ENCODE assay signal across 24 cellular contexts in genomic region chr2:96323849-96324248, GRCh38. TPM values are rescaled to one million over a fixed set of nuclear protein-coding genes. Genes with fewer than 3 reads are reported as not detected.
A peak's percentile ranks its signal among the peaks of the same experiment; 100 is the strongest.
DNase-seq lines count a peak whose midpoint lies in the region; ATAC-seq, FAIRE-seq and TF ChIP-seq lines count a peak whose summit lies in the region.
"Had no signal": no experiment of that assay in that cellular context is flagged by ENCODE, and none has a peak within 500 bp of the region (broad histone marks: within the 10 kb centered on the region; RNA-seq: fewer than 3 reads in every experiment).

No MANE protein-coding gene starts in this region.

- POLR2A ChIA-PET in MCF 10A (lab: Yijun Ruan, JAX) (interaction anchor here (2.2 kb wide), 1 partner anchor 18 kb away, joined by 9 read pairs; the partner anchor contains the start of gene SNRNP200), K562 (lab: Yijun Ruan, JAX) (interaction anchor here (0.6 to 3.9 kb wide), 3 partner anchors 8 to 38 kb away, joined by 3 to 32 read pairs (median 8); partner anchors contain the start of gene NCAPH)

- no peak overlapping the region for H3K4me3 ChIP-seq in mammary epithelial cell (replicated peaks in 1 of 3; ENCODE audit: insufficient read depth in 1 of 3, low read depth in 2 of 3, low read length in 3 of 3)
- H3K4me3 ChIP-seq in OCI-LY3 (ENCODE audit: low read length) = no peak overlapping the region
- H3K4me3 ChIP-seq in K562 = no peak overlapping the region
- no peak overlapping the region for H3K4me3 ChIP-seq in H7 (ENCODE audit: insufficient read depth, low read depth, low read length)
- H3K4me3 ChIP-seq: GM23248, ovary, right lobe of liver, tibial artery had no signal

- dilution Hi-C loops in mammary epithelial cell (cut with HindIII; ENCODE audit: low sequenced_read_pairs) = no loop called here

- no peaks in the 10 kb centered on the region for H3K36me3 ChIP-seq in mammary epithelial cell (ENCODE audit: insufficient read depth, low read length)
- peaks cover 24% of the 10 kb centered on the region for H3K36me3 ChIP-seq in OCI-LY3 (replicated peaks; ENCODE audit: low read depth, low read length)
- peaks cover 19% of the 10 kb centered on the region; the same call in 2 of the 3 replicates for H3K36me3 ChIP-seq in K562 (ENCODE audit: control insufficient read depth, insufficient read depth, low read length)
- peaks cover 5% of the 10 kb centered on the region for H3K36me3 ChIP-seq in H7 (replicated peaks; ENCODE audit: control insufficient read depth, insufficient read depth, low read length)
- H3K36me3 ChIP-seq: ovary, right lobe of liver, tibial artery had no signal

- no peak overlapping the region for H3K27ac ChIP-seq in mammary epithelial cell (ENCODE audit: insufficient read depth, low read depth, low read length)
- no peak overlapping the region for H3K27ac ChIP-seq in OCI-LY3 (ENCODE audit: low read length)
- H3K27ac ChIP-seq in K562 (ENCODE audit: extremely low read depth, low read depth, low read length) = no peak overlapping the region
- H3K27ac ChIP-seq: GM23248, ovary, right lobe of liver, tibial artery, VCaP had no signal

- intact Hi-C loops in mammary epithelial cell (cut with micrococcal nuclease) = no loop called here
- intact Hi-C loops in MCF 10A (cut with micrococcal nuclease) = no loop called here
- intact Hi-C loops in K562 (cut with micrococcal nuclease) = no loop called here

- no peaks in the 10 kb centered on the region for H3K9me1 ChIP-seq in K562 (ENCODE audit: control insufficient read depth, insufficient read depth, low read length)

- no peak for DNase-seq in mammary epithelial cell
- no peak for DNase-seq in MCF 10A (ENCODE audit: unreplicated experiment)
- no peak for DNase-seq in K562 (ENCODE audit: extremely low read depth in 1 of 4, low spot score in 3 of 4)
- no peak for DNase-seq in stimulated activated effector memory CD8-positive, alpha-beta T cell treated with anti-CD3 and anti-CD28 coated beads, Interleukin-12 subunit alpha, Interleukin-12 subunit beta, amount 100 ng/mL, for 72 hours (ENCODE audit: low spot score in 2 of 2)
- no peak for DNase-seq in NCI-H2171 treated with DMSO at 0.1 percent for 48 hours (lab: John Stamatoyannopoulos, UW)
- no peak for DNase-seq in H7
- DNase-seq: activated naive CD4-positive, alpha-beta T cell treated with Interleukin-2 at 50 U/mL for 16 hours; DMS79 treated with DMSO at 0.1 percent for 48 hours; GM23248; heart left ventricle; left ventricle myocardium superior; NCI-H1048; NCI-H2029 treated with DMSO at 0.1 percent for 48 hours; NCI-H510A; ovary; right lobe of liver; stimulated activated CD4-positive, alpha-beta T cell treated with anti-CD3 and anti-CD28 coated beads, Interleukin-15, amount 100 ng/mL, for 24 hours; SW 1271; tibial artery had no signal

- H3K36me3 Mint-ChIP-seq in MCF 10A (ENCODE audit: insufficient read depth, unreplicated experiment) = no peaks in the 10 kb centered on the region
- H3K36me3 Mint-ChIP-seq in stimulated activated effector memory CD8-positive, alpha-beta T cell treated with anti-CD3 and anti-CD28 coated beads, Interleukin-12 subunit alpha, Interleukin-12 subunit beta, amount 100 ng/mL, for 72 hours = peaks cover 40% of the 10 kb centered on the region

- no peak for TF ChIP-seq RAD21 in K562 (CRISPR knock-in tag; conservative IDR thresholded peaks at IDR 0.05 in 1 of 2, IDR thresholded peaks at IDR 0.05 in 1 of 2)

- no peak for FAIRE-seq in K562 (lab: Jason Lieb, UNC)
- FAIRE-seq: colon, GM18507 had no signal

- H3K27ac Mint-ChIP-seq in MCF 10A (ENCODE audit: low read depth, unreplicated experiment) = no peak overlapping the region
- H3K27ac Mint-ChIP-seq in stimulated activated effector memory CD8-positive, alpha-beta T cell treated with anti-CD3 and anti-CD28 coated beads, Interleukin-12 subunit alpha, Interleukin-12 subunit beta, amount 100 ng/mL, for 72 hours = peak overlapping the region; percentile 95

- H3K9ac ChIP-seq in mammary epithelial cell (ENCODE audit: insufficient read depth, low read length) (no peak overlapping the region), OCI-LY3 (ENCODE audit: low read length) (no peak overlapping the region), K562 (ENCODE audit: insufficient read depth in 1 of 2, low read depth in 2 of 2, low read length in 2 of 2) (no peak overlapping the region)
- H3K9ac ChIP-seq: GM23248 had no signal

- ATAC-seq in K562 (no peak), GM21723 (IDR thresholded peaks at IDR 0.05; ENCODE audit: unreplicated experiment) (no peak)
- ATAC-seq in stimulated activated effector memory CD8-positive, alpha-beta T cell treated with anti-CD3 and anti-CD28 coated beads, Interleukin-12 subunit alpha, Interleukin-12 subunit beta, amount 100 ng/mL, for 72 hours = no peak
- ATAC-seq: heart left ventricle, left ventricle myocardium superior, right lobe of liver had no signal

- TF ChIP-seq CTCF in mammary epithelial cell (conservative IDR thresholded peaks at IDR 0.05 in 1 of 2, IDR thresholded peaks at IDR 0.05 in 1 of 2; ENCODE audit: extremely low read depth in 1 of 2, insufficient read depth in 1 of 2, low read depth in 1 of 2, low read length in 2 of 2) = no peak
- TF ChIP-seq CTCF in MCF 10A (IDR thresholded peaks at IDR 0.05; ENCODE audit: unreplicated experiment) = no peak
- TF ChIP-seq CTCF in OCI-LY3 (IDR thresholded peaks at IDR 0.05; ENCODE audit: low read depth, low read length) = no peak
- no peak for TF ChIP-seq CTCF in K562 (IDR thresholded peaks at IDR 0.05 in 2 of 3, conservative IDR thresholded peaks at IDR 0.05 in 1 of 3; ENCODE audit: insufficient read depth in 2 of 3, low read depth in 1 of 3, low read length in 3 of 3)

- TF ChIP-seq POLR2A in K562 (conservative IDR thresholded peaks at IDR 0.05) = peak; percentile 61

- H3K79me2 ChIP-seq in mammary epithelial cell (ENCODE audit: insufficient read depth, low read length) (no peaks in the 10 kb centered on the region), OCI-LY3 (ENCODE audit: low read length) (peaks cover 30% of the 10 kb centered on the region), K562 (ENCODE audit: control insufficient read depth, insufficient read depth, low read length) (peaks cover 19% of the 10 kb centered on the region; the same call in 2 of the 3 replicates)

- H3K9me3 ChIP-seq in mammary epithelial cell (replicated peaks; ENCODE audit: insufficient read depth, low read length) (no peaks in the 10 kb centered on the region), OCI-LY3 (ENCODE audit: insufficient read depth, low read length) (no peaks in the 10 kb centered on the region), K562 (replicated peaks; ENCODE audit: control insufficient read depth, insufficient read depth, low read depth, low read length) (no peaks in the 10 kb centered on the region)
- H3K9me3 ChIP-seq: heart left ventricle, ovary, right lobe of liver, tibial artery had no signal

- H3K4me1 ChIP-seq in mammary epithelial cell (ENCODE audit: insufficient read depth, low read length) (peaks cover 22% of the 10 kb centered on the region), OCI-LY3 (ENCODE audit: low read length) (peaks cover 42% of the 10 kb centered on the region), K562 (replicated peaks in 1 of 2; ENCODE audit: control insufficient read depth in 2 of 2, insufficient read depth in 2 of 2, low read length in 2 of 2) (peaks cover 14 to 36% of the 10 kb centered on the region in 2 experiments; a peak in 4 of 5 replicates)

- TF ChIP-seq EP300 in K562 (IDR thresholded peaks at IDR 0.05; ENCODE audit: low read length) = no peak

- in situ Hi-C loops in mammary epithelial cell (cut with MboI; ENCODE audit: low sequenced_read_pairs in 2 of 2) (loop anchor here in 1 of 2 donors (25.0 kb wide), 1 partner anchor 188 kb away; the partner anchor contains the start of gene NEURL3), K562 (cut with MboI) (no loop called here)

- H4K20me1 ChIP-seq in mammary epithelial cell (ENCODE audit: insufficient read depth, low read length) = no peaks in the 10 kb centered on the region
- peaks cover 4% of the 10 kb centered on the region; the same call in 1 of the 2 replicates for H4K20me1 ChIP-seq in OCI-LY3 (ENCODE audit: insufficient read depth, low read length)
- H4K20me1 ChIP-seq in K562 (replicated peaks; ENCODE audit: control insufficient read depth, insufficient read depth, low read length) = no peaks in the 10 kb centered on the region

- BruUV-seq in mammary epithelial cell (replicated peaks; lab: Mats Ljungman, UMichigan) (TSS peak; percentile 73), MCF 10A (replicated peaks; lab: Mats Ljungman, UMichigan) (no TSS peak), K562 (replicated peaks; lab: Mats Ljungman, UMichigan) (no TSS peak)

- H2AFZ ChIP-seq in mammary epithelial cell (ENCODE audit: low read depth, low read length) = no peak overlapping the region
- no peak overlapping the region for H2AFZ ChIP-seq in OCI-LY3 (ENCODE audit: low read depth, low read length)
- peak overlapping the region; percentile 81; the same call in 1 of the 2 replicates for H2AFZ ChIP-seq in K562 (ENCODE audit: low read depth, low read length)

- peaks cover 10% of the 10 kb centered on the region for H3K4me1 Mint-ChIP-seq in MCF 10A (ENCODE audit: insufficient read depth, unreplicated experiment)
- peaks cover 72% of the 10 kb centered on the region for H3K4me1 Mint-ChIP-seq in stimulated activated effector memory CD8-positive, alpha-beta T cell treated with anti-CD3 and anti-CD28 coated beads, Interleukin-12 subunit alpha, Interleukin-12 subunit beta, amount 100 ng/mL, for 72 hours

- H3K27me3 ChIP-seq in mammary epithelial cell (ENCODE audit: insufficient read depth, low read length) = peaks cover 10% of the 10 kb centered on the region
- H3K27me3 ChIP-seq in OCI-LY3 (ENCODE audit: low read depth, low read length) = peaks cover 21% of the 10 kb centered on the region
- no peaks in the 10 kb centered on the region for H3K27me3 ChIP-seq in K562 (ENCODE audit: control insufficient read depth in 2 of 2, insufficient read depth in 2 of 2, low read length in 2 of 2)
- H3K27me3 ChIP-seq in H7 (ENCODE audit: control insufficient read depth, insufficient read depth, low read length) = peaks cover 54% of the 10 kb centered on the region
- H3K27me3 ChIP-seq: ovary, right lobe of liver had no signal

- H3K27me3 Mint-ChIP-seq in MCF 10A (ENCODE audit: insufficient read depth, unreplicated experiment) = peaks cover 92% of the 10 kb centered on the region

- no peak overlapping the region for H3K4me3 Mint-ChIP-seq in MCF 10A (ENCODE audit: unreplicated experiment)
- peak overlapping the region; percentile 98 for H3K4me3 Mint-ChIP-seq in stimulated activated effector memory CD8-positive, alpha-beta T cell treated with anti-CD3 and anti-CD28 coated beads, Interleukin-12 subunit alpha, Interleukin-12 subunit beta, amount 100 ng/mL, for 72 hours

- H3K9me3 Mint-ChIP-seq in MCF 10A (ENCODE audit: unreplicated experiment) = no peaks in the 10 kb centered on the region
- H3K9me3 Mint-ChIP-seq in stimulated activated effector memory CD8-positive, alpha-beta T cell treated with anti-CD3 and anti-CD28 coated beads, Interleukin-12 subunit alpha, Interleukin-12 subunit beta, amount 100 ng/mL, for 72 hours = no peaks in the 10 kb centered on the region

- CTCF ChIA-PET in mammary epithelial cell (lab: Charles Lee; ENCODE audit: low non-redundant PET) (no interaction called here), MCF 10A (lab: Yijun Ruan, JAX) (interaction anchor here (0.6 to 1.6 kb wide), 3 partner anchors 88 to 240 kb away, joined by 3 to 8 read pairs (median 4); no protein-coding TSS in a partner anchor), K562 (lab: Yijun Ruan, JAX; ENCODE audit: low intra/inter-chr PET ratio) (no interaction called here)

- WGBS in mammary epithelial cell (ENCODE audit: low coverage, missing lambda C conversion rate) = 88% methylated on average over 1 of the region's 1 CpG
- 13% methylated on average over 1 of the region's 1 CpG for WGBS in K562 (ENCODE audit: insufficient coverage, low coverage, missing lambda C conversion rate)

- H3K4me2 ChIP-seq in mammary epithelial cell (ENCODE audit: insufficient read depth, low read depth, low read length) (no peak overlapping the region), OCI-LY3 (ENCODE audit: low read length) (peak overlapping the region; percentile 82), K562 (ENCODE audit: insufficient read depth, low read length) (no peak overlapping the region)

RNA-seq across cellular contexts. Expression of gene ITPRIPL1, which starts 1.3 kb away (rescaled TPM):
- total RNA-seq in mammary epithelial cell (1 to 10 TPM in 1 of 2 donors, under 1 TPM in 1; 0.28 to 1.3 TPM), MCF 10A (2022) (not detected in 2 replicates), K562 (2014; rRNA removed) (6.1 and 8.8 TPM in 2 replicates), K562 (2014; rRNA removed; fragmentation: Illumina TruSeq; extraction: Trizol) (5.9 and 6.4 TPM in 2 replicates), K562 (2015; rRNA removed; fragmentation: Illumina TruSeq; extraction: Trizol) (6.1 and 6.7 TPM in 2 replicates), K562 (2021) (8.9 and 9.0 TPM in 2 replicates)
- polyA plus RNA-seq in mammary epithelial cell (0.17 TPM), K562 (2011; rRNA removed) (0.23 and 5.2 TPM in 2 replicates), K562 (2014; fragmentation: Illumina TruSeq; extraction: Trizol) (6.4 and 8.1 TPM in 2 replicates), K562 (2014; fragmentation: Nextera tagmentation; extraction: Ambion mirVana) (1 to 10 TPM in 1 of 2 experiments, under 1 TPM in 1; 0.99 to 1.5 TPM), K562 (2014; rRNA removed) (5.8 and 6.5 TPM in 2 replicates)
- polyA minus RNA-seq in mammary epithelial cell = not detected
- 6.2 and 12.4 TPM in 2 replicates for total RNA-seq in K562 (2011; cell fraction: chromatin; rRNA removed; ENCODE audit: low replicate concordance)
- 10.3 and 12.5 TPM in 2 replicates for total RNA-seq in K562 (2011; cell fraction: nucleolus; rRNA removed)
- total RNA-seq in K562 (2011; cell fraction: nucleoplasm; rRNA removed) = 9.8 and 11.6 TPM in 2 replicates
- polyA plus RNA-seq in K562 (2011; cell fraction: cytosol; rRNA removed) = 0.35 and 9.2 TPM in 2 replicates
- polyA plus RNA-seq in K562 (2011; cell fraction: nucleus; rRNA removed) = 0.25 and 9.3 TPM in 2 replicates
- 3.2 and 5.3 TPM in 2 replicates for polyA plus RNA-seq in K562 (2012)
- 0.21 and 7.7 TPM in 2 replicates for polyA minus RNA-seq in K562 (2011; rRNA and poly(A)+ RNA removed)
- 4.9 TPM in 1 of 2 replicates, not detected in the other for polyA minus RNA-seq in K562 (2011; cell fraction: cytosol; rRNA and poly(A)+ RNA removed)
- 0.11 and 1.8 TPM in 2 replicates for polyA minus RNA-seq in K562 (2011; cell fraction: nucleus; rRNA and poly(A)+ RNA removed)
- 8.8 and 9.0 TPM in 2 replicates for total RNA-seq in H7 (2014; rRNA removed; shearing (Covaris generic))

RNA-seq across cellular contexts. Expression of gene NCAPH, which starts 11.7 kb away (rescaled TPM):
- 10 to 100 TPM in 1 of 2 donors, 1 to 10 TPM in 1; 1.2 to 21.1 TPM for total RNA-seq in mammary epithelial cell
- 34.5 TPM for polyA plus RNA-seq in mammary epithelial cell
- 46.3 TPM for polyA minus RNA-seq in mammary epithelial cell
- 10.7 and 11.5 TPM in 2 replicates for total RNA-seq in MCF 10A (2022)
- 45.7 and 47.1 TPM in 2 replicates for total RNA-seq in K562 (2011; cell fraction: chromatin; rRNA removed; ENCODE audit: low replicate concordance)
- 25.8 and 26.7 TPM in 2 replicates for total RNA-seq in K562 (2011; cell fraction: nucleolus; rRNA removed)
- total RNA-seq in K562 (2011; cell fraction: nucleoplasm; rRNA removed) = 27.6 and 34.5 TPM in 2 replicates
- 63.7 and 74.2 TPM in 2 replicates for total RNA-seq in K562 (2014; rRNA removed)
- 52.7 and 54.8 TPM in 2 replicates for total RNA-seq in K562 (2014; rRNA removed; fragmentation: Illumina TruSeq; extraction: Trizol)
- total RNA-seq in K562 (2015; rRNA removed; fragmentation: Illumina TruSeq; extraction: Trizol) = 58.2 and 61.0 TPM in 2 replicates
- total RNA-seq in K562 (2021) = 64.4 and 65.1 TPM in 2 replicates
- polyA plus RNA-seq in K562 (2011; rRNA removed) = 68.0 and 76.0 TPM in 2 replicates
- 56.1 and 60.9 TPM in 2 replicates for polyA plus RNA-seq in K562 (2011; cell fraction: cytosol; rRNA removed)
- polyA plus RNA-seq in K562 (2011; cell fraction: nucleus; rRNA removed) = 62.2 and 63.3 TPM in 2 replicates
- polyA plus RNA-seq in K562 (2012) = 45.6 and 48.3 TPM in 2 replicates
- polyA plus RNA-seq in K562 (2014; fragmentation: Illumina TruSeq; extraction: Trizol) = 94.5 and 109 TPM in 2 replicates
- 10 to 100 TPM; 52.4 to 73.8 TPM for polyA plus RNA-seq in K562 (2014; fragmentation: Nextera tagmentation; extraction: Ambion mirVana)
- polyA plus RNA-seq in K562 (2014; rRNA removed) = 67.4 and 73.5 TPM in 2 replicates
- 64.5 and 73.1 TPM in 2 replicates for polyA minus RNA-seq in K562 (2011; rRNA and poly(A)+ RNA removed)
- polyA minus RNA-seq in K562 (2011; cell fraction: cytosol; rRNA and poly(A)+ RNA removed) = 36.7 and 42.9 TPM in 2 replicates
- 19.0 and 30.5 TPM in 2 replicates for polyA minus RNA-seq in K562 (2011; cell fraction: nucleus; rRNA and poly(A)+ RNA removed)
- 37.2 and 46.4 TPM in 2 replicates for total RNA-seq in H7 (2014; rRNA removed; shearing (Covaris generic))

RNA-seq across cellular contexts. Expression of gene SNRNP200, which starts 18.5 kb away (rescaled TPM):
- total RNA-seq in mammary epithelial cell = 10 to 100 TPM; 45.5 to 93.8 TPM
- polyA plus RNA-seq in mammary epithelial cell = 108 TPM
- polyA minus RNA-seq in mammary epithelial cell = 191 TPM
- 115 and 116 TPM in 2 replicates for total RNA-seq in MCF 10A (2022)
- 357 and 597 TPM in 2 replicates for total RNA-seq in K562 (2011; cell fraction: chromatin; rRNA removed; ENCODE audit: low replicate concordance)
- total RNA-seq in K562 (2011; cell fraction: nucleolus; rRNA removed) = 292 and 296 TPM in 2 replicates
- 272 and 298 TPM in 2 replicates for total RNA-seq in K562 (2011; cell fraction: nucleoplasm; rRNA removed)
- 76.1 and 87.5 TPM in 2 replicates for total RNA-seq in K562 (2014; rRNA removed)
- total RNA-seq in K562 (2014; rRNA removed; fragmentation: Illumina TruSeq; extraction: Trizol) = 66.5 and 77.9 TPM in 2 replicates
- total RNA-seq in K562 (2015; rRNA removed; fragmentation: Illumina TruSeq; extraction: Trizol) = 94.4 and 95.0 TPM in 2 replicates
- 188 and 210 TPM in 2 replicates for total RNA-seq in K562 (2021)
- polyA plus RNA-seq in K562 (2011; rRNA removed) = 191 and 199 TPM in 2 replicates
- polyA plus RNA-seq in K562 (2011; cell fraction: cytosol; rRNA removed) = 297 and 335 TPM in 2 replicates
- polyA plus RNA-seq in K562 (2011; cell fraction: nucleus; rRNA removed) = 314 and 395 TPM in 2 replicates
- polyA plus RNA-seq in K562 (2012) = 148 and 177 TPM in 2 replicates
- 224 and 231 TPM in 2 replicates for polyA plus RNA-seq in K562 (2014; fragmentation: Illumina TruSeq; extraction: Trizol)
- polyA plus RNA-seq in K562 (2014; fragmentation: Nextera tagmentation; extraction: Ambion mirVana) = 100 to 1,000 TPM in 1 of 2 experiments, 10 to 100 TPM in 1; 87.9 to 155 TPM
- 171 and 181 TPM in 2 replicates for polyA plus RNA-seq in K562 (2014; rRNA removed)
- 329 and 491 TPM in 2 replicates for polyA minus RNA-seq in K562 (2011; rRNA and poly(A)+ RNA removed)
- 205 and 221 TPM in 2 replicates for polyA minus RNA-seq in K562 (2011; cell fraction: cytosol; rRNA and poly(A)+ RNA removed)
- polyA minus RNA-seq in K562 (2011; cell fraction: nucleus; rRNA and poly(A)+ RNA removed) = 92.2 and 124 TPM in 2 replicates
- total RNA-seq in H7 (2014; rRNA removed; shearing (Covaris generic)) = 60.5 and 73.5 TPM in 2 replicates

RNA-seq across cellular contexts. Expression of gene CIAO1, which starts 57.8 kb away (rescaled TPM):
- total RNA-seq in mammary epithelial cell (10 to 100 TPM; 64.5 to 93.9 TPM), MCF 10A (2022) (62.3 and 63.3 TPM in 2 replicates), K562 (2014; rRNA removed) (121 and 182 TPM in 2 replicates), K562 (2014; rRNA removed; fragmentation: Illumina TruSeq; extraction: Trizol) (64.7 and 78.7 TPM in 2 replicates), K562 (2015; rRNA removed; fragmentation: Illumina TruSeq; extraction: Trizol) (85.4 and 89.7 TPM in 2 replicates), K562 (2021) (92.8 and 94.3 TPM in 2 replicates)
- polyA plus RNA-seq in mammary epithelial cell (92.4 TPM), K562 (2011; rRNA removed) (102 and 122 TPM in 2 replicates), K562 (2014; fragmentation: Illumina TruSeq; extraction: Trizol) (94.2 and 104 TPM in 2 replicates), K562 (2014; fragmentation: Nextera tagmentation; extraction: Ambion mirVana) (10 to 100 TPM; 11.4 to 19.2 TPM), K562 (2014; rRNA removed) (145 and 156 TPM in 2 replicates)
- 108 TPM for polyA minus RNA-seq in mammary epithelial cell
- 65.3 and 99.0 TPM in 2 replicates for total RNA-seq in K562 (2011; cell fraction: chromatin; rRNA removed; ENCODE audit: low replicate concordance)
- 78.5 and 85.1 TPM in 2 replicates for total RNA-seq in K562 (2011; cell fraction: nucleolus; rRNA removed)
- total RNA-seq in K562 (2011; cell fraction: nucleoplasm; rRNA removed) = 62.5 and 66.0 TPM in 2 replicates
- 151 and 245 TPM in 2 replicates for polyA plus RNA-seq in K562 (2011; cell fraction: cytosol; rRNA removed)
- 122 and 181 TPM in 2 replicates for polyA plus RNA-seq in K562 (2011; cell fraction: nucleus; rRNA removed)
- polyA plus RNA-seq in K562 (2012) = 74.5 and 74.6 TPM in 2 replicates
- 72.8 and 90.4 TPM in 2 replicates for polyA minus RNA-seq in K562 (2011; rRNA and poly(A)+ RNA removed)
- 30.5 and 44.8 TPM in 2 replicates for polyA minus RNA-seq in K562 (2011; cell fraction: cytosol; rRNA and poly(A)+ RNA removed)
- 45.0 and 45.4 TPM in 2 replicates for polyA minus RNA-seq in K562 (2011; cell fraction: nucleus; rRNA and poly(A)+ RNA removed)
- total RNA-seq in H7 (2014; rRNA removed; shearing (Covaris generic)) = 108 and 111 TPM in 2 replicates

RNA-seq across cellular contexts. Expression of gene TMEM127, which starts 58.1 kb away (rescaled TPM):
- total RNA-seq in mammary epithelial cell = 10 to 100 TPM; 39.9 to 43.8 TPM
- polyA plus RNA-seq in mammary epithelial cell = 47.6 TPM
- 36.5 TPM for polyA minus RNA-seq in mammary epithelial cell
- total RNA-seq in MCF 10A (2022) = 31.5 and 40.0 TPM in 2 replicates
- total RNA-seq in K562 (2011; cell fraction: chromatin; rRNA removed; ENCODE audit: low replicate concordance) = 14.6 and 42.7 TPM in 2 replicates
- total RNA-seq in K562 (2011; cell fraction: nucleolus; rRNA removed) = 18.6 and 25.2 TPM in 2 replicates
- total RNA-seq in K562 (2011; cell fraction: nucleoplasm; rRNA removed) = 23.5 and 33.2 TPM in 2 replicates
- 7.2 and 9.8 TPM in 2 replicates for total RNA-seq in K562 (2014; rRNA removed)
- 6.7 and 6.8 TPM in 2 replicates for total RNA-seq in K562 (2014; rRNA removed; fragmentation: Illumina TruSeq; extraction: Trizol)
- 10.3 and 10.7 TPM in 2 replicates for total RNA-seq in K562 (2015; rRNA removed; fragmentation: Illumina TruSeq; extraction: Trizol)
- 18.6 and 20.0 TPM in 2 replicates for total RNA-seq in K562 (2021)
- polyA plus RNA-seq in K562 (2011; rRNA removed) = 10.9 and 16.6 TPM in 2 replicates
- polyA plus RNA-seq in K562 (2011; cell fraction: cytosol; rRNA removed) = 10.1 and 20.0 TPM in 2 replicates
- 8.0 and 10.8 TPM in 2 replicates for polyA plus RNA-seq in K562 (2011; cell fraction: nucleus; rRNA removed)
- polyA plus RNA-seq in K562 (2012) = 14.1 and 20.7 TPM in 2 replicates
- polyA plus RNA-seq in K562 (2014; fragmentation: Illumina TruSeq; extraction: Trizol) = 16.6 and 17.4 TPM in 2 replicates
- polyA plus RNA-seq in K562 (2014; fragmentation: Nextera tagmentation; extraction: Ambion mirVana) = 1 to 10 TPM; 1.7 to 2.0 TPM
- polyA plus RNA-seq in K562 (2014; rRNA removed) = 9.9 and 10.8 TPM in 2 replicates
- 12.4 and 14.8 TPM in 2 replicates for polyA minus RNA-seq in K562 (2011; rRNA and poly(A)+ RNA removed)
- polyA minus RNA-seq in K562 (2011; cell fraction: cytosol; rRNA and poly(A)+ RNA removed) = 8.3 and 14.1 TPM in 2 replicates
- polyA minus RNA-seq in K562 (2011; cell fraction: nucleus; rRNA and poly(A)+ RNA removed) = 4.8 and 7.8 TPM in 2 replicates
- total RNA-seq in H7 (2014; rRNA removed; shearing (Covaris generic)) = 13.4 and 13.8 TPM in 2 replicates
